8 cellular contexts compared by ENCODE assay signal in genomic region chr12:58425481-58426392, GRCh38.
DNase-seq lines count a peak whose midpoint lies in the region; ATAC-seq and TF ChIP-seq lines count a peak whose summit lies in the region.

No MANE protein-coding gene starts in this region.

- peak; percentile 88 for DNase-seq in ACHN
- DNase-seq in NCI-H2081 treated with DMSO at 0.1 percent for 48 hours (lab: John Stamatoyannopoulos, UW) = peak; percentile 48
- peak; percentile 91 to 95 for DNase-seq in cardiac fibroblast (ENCODE audit: low read depth in 2 of 2)
- DNase-seq in medulla oblongata (ENCODE audit: extremely low spot score) = peak; percentile 42
- no peak for DNase-seq in NOMO-1 treated with DMSO at 0.1 percent for 48 hours (lab: John Stamatoyannopoulos, UW; ENCODE audit: unreplicated experiment)
- no peak for DNase-seq in cerebellar nuclear complex (lab: John Stamatoyannopoulos, UW)

- H3K4me3 ChIP-seq in cardiac fibroblast (replicated peaks in 1 of 2; ENCODE audit: low read depth in 2 of 2, low read length in 2 of 2) = peak overlapping the region in 1 of 2 donors; percentile 18

- in situ Hi-C loops in ACHN (cut with HindIII; ENCODE audit: low pct_ligation_motif_present, low pct_unique_long_range_greater_than_20kb, low sequenced_read_pairs) = no loop called here

- ATAC-seq in GM18498 (IDR thresholded peaks at IDR 0.05; ENCODE audit: unreplicated experiment) = peak; percentile 90
- ATAC-seq in HG02642 (IDR thresholded peaks at IDR 0.05; ENCODE audit: poor library complexity, unreplicated experiment) = peak; percentile 91

- TF ChIP-seq CTCF in cardiac fibroblast (IDR thresholded peaks at IDR 0.05; ENCODE audit: low read depth, low read length) = no peak

Comparison
In these comparisons a context has a peak if more than half of its experiments do, and no peak if none do; other contexts are left out.
1. DNase-seq: peak in ACHN (single experiment), NCI-H2081 treated with DMSO at 0.1 percent for 48 hours (single experiment), cardiac fibroblast (2 of 2) and medulla oblongata (single experiment); none in NOMO-1 treated with DMSO at 0.1 percent for 48 hours (single experiment) and cerebellar nuclear complex (0 of 2).